ENCODE assay signal across 9 cellular contexts in genomic region chr3:171458857-171459129, GRCh38. TPM values are rescaled to one million over a fixed set of nuclear protein-coding genes. Genes with fewer than 3 reads are reported as not detected.
DNase-seq lines count a peak whose midpoint lies in the region; ATAC-seq, FAIRE-seq and TF ChIP-seq lines count a peak whose summit lies in the region.
"Had no signal": no experiment of that assay in that cellular context is flagged by ENCODE, and none has a peak within 500 bp of the region (broad histone marks: within the 10 kb centered on the region; RNA-seq: fewer than 3 reads in every experiment).

No MANE protein-coding gene starts in this region.

- H3K4me3 ChIP-seq in adipocyte (ENCODE audit: low read length) = peak overlapping the region; percentile 89
- H3K4me3 ChIP-seq in kidney (ENCODE audit: low read length in 2 of 2) = peak overlapping the region; percentile 78 to 90

- H3K4me1 ChIP-seq in adipocyte (ENCODE audit: control insufficient read depth, insufficient read depth, low read length) (peaks cover 11% of the 10 kb centered on the region), kidney (ENCODE audit: control insufficient read depth in 1 of 2, insufficient read depth in 1 of 2, low read depth in 1 of 2, low read length in 2 of 2) (peaks cover 14 to 20% of the 10 kb centered on the region in 2 donors)

- intact Hi-C loops in activated CD4-positive, alpha-beta T cell treated with anti-CD3 and anti-CD28 coated beads for 36 hours (cut with DNase I, micrococcal nuclease) = loop anchor here (1.0 to 5.0 kb wide), 5 partner anchors 34 to 296 kb away; no protein-coding TSS in a partner anchor
- intact Hi-C loops in kidney (cut with DNase I) = no loop called here

- no peaks in the 10 kb centered on the region for H3K27me3 Mint-ChIP-seq in activated CD4-positive, alpha-beta T cell treated with anti-CD3 and anti-CD28 coated beads for 36 hours

- H3K9me3 Mint-ChIP-seq in activated CD4-positive, alpha-beta T cell treated with anti-CD3 and anti-CD28 coated beads for 36 hours (ENCODE audit: low read depth) = no peaks in the 10 kb centered on the region

- H3K36me3 Mint-ChIP-seq in activated CD4-positive, alpha-beta T cell treated with anti-CD3 and anti-CD28 coated beads for 36 hours (ENCODE audit: low read depth) = peaks cover 3% of the 10 kb centered on the region

- H3K27ac Mint-ChIP-seq in activated CD4-positive, alpha-beta T cell treated with anti-CD3 and anti-CD28 coated beads for 36 hours = peak overlapping the region; percentile 93

- H3K4me1 Mint-ChIP-seq in activated CD4-positive, alpha-beta T cell treated with anti-CD3 and anti-CD28 coated beads for 36 hours = peaks cover 45% of the 10 kb centered on the region

- TF ChIP-seq CTCF in kidney (IDR thresholded peaks at IDR 0.05; ENCODE audit: borderline replicate concordance, extremely low read depth, insufficient read depth) = no peak

- ATAC-seq in activated CD4-positive, alpha-beta T cell treated with anti-CD3 and anti-CD28 coated beads for 36 hours = no peak
- ATAC-seq in HG02970 (IDR thresholded peaks at IDR 0.05; ENCODE audit: low FRiP score, unreplicated experiment) = no peak

- H3K27ac ChIP-seq in kidney (ENCODE audit: low read depth in 2 of 2, low read length in 2 of 2) (peak overlapping the region in 1 of 2 donors; percentile 6), substantia nigra (ENCODE audit: low read depth, low read length, poor library complexity, severe bottlenecking) (peak overlapping the region; percentile 76)
- H3K27ac ChIP-seq: epithelial cell of prostate had no signal

- DNase-seq in activated CD4-positive, alpha-beta T cell treated with anti-CD3 and anti-CD28 coated beads for 36 hours = no peak
- no peak for DNase-seq in activated CD4-positive, alpha-beta T cell treated with anti-CD3 and anti-CD28 coated beads, Interleukin-2, amount 50 U/mL, for 1 hour
- no peak for DNase-seq in adipocyte (ENCODE audit: low read depth)
- DNase-seq in kidney = no peak
- DNase-seq in substantia nigra (lab: John Stamatoyannopoulos, UW) = peak in 14 of 49 donors; percentile 3 to 55 (median 26)
- DNase-seq in A172 (ENCODE audit: low spot score) = no peak
- DNase-seq in NAMALWA (ENCODE audit: low spot score) = no peak

- peaks cover 8% of the 10 kb centered on the region for H3K27me3 ChIP-seq in adipocyte (replicated peaks; ENCODE audit: control insufficient read depth, insufficient read depth, low read length)

- CTCF ChIA-PET in activated CD4-positive, alpha-beta T cell treated with anti-CD3 and anti-CD28 coated beads for 36 hours (lab: Charles Lee) = no interaction called here

- H3K36me3 ChIP-seq in adipocyte (ENCODE audit: control insufficient read depth, insufficient read depth, low read length, severe bottlenecking) (no peaks in the 10 kb centered on the region), kidney (ENCODE audit: control insufficient read depth in 1 of 2, insufficient read depth in 2 of 2, low read length in 2 of 2) (no peaks in the 10 kb centered on the region)

- FAIRE-seq in kidney (lab: Jason Lieb, UNC) = no peak

- H3K9me3 ChIP-seq in adipocyte (ENCODE audit: control insufficient read depth, low read length) = no peaks in the 10 kb centered on the region
- H3K9me3 ChIP-seq in kidney (ENCODE audit: control insufficient read depth in 1 of 2, low read length in 2 of 2) = no peaks in the 10 kb centered on the region

- POLR2A ChIA-PET in activated CD4-positive, alpha-beta T cell treated with anti-CD3 and anti-CD28 coated beads for 36 hours (lab: Charles Lee) = no interaction called here

- no peak overlapping the region for H3K9ac ChIP-seq in adipocyte (ENCODE audit: low read length)
- peak overlapping the region in 1 of 2 donors; percentile 73 for H3K9ac ChIP-seq in kidney (ENCODE audit: low read length in 2 of 2)

- H3K4me3 Mint-ChIP-seq in activated CD4-positive, alpha-beta T cell treated with anti-CD3 and anti-CD28 coated beads for 36 hours = peak overlapping the region; percentile 94

RNA-seq across cellular contexts. Expression of gene TNIK, which starts 1.4 kb away (rescaled TPM):
- 10 to 100 TPM; 28.8 to 34.2 TPM for total RNA-seq in activated CD4-positive, alpha-beta T cell treated with anti-CD3 and anti-CD28 coated beads for 36 hours
- 48.9 TPM for total RNA-seq in kidney
- polyA plus RNA-seq in kidney (ENCODE audit: insufficient read depth, low read depth, low replicate concordance) = 3.6 TPM
- total RNA-seq in A172 (2014; rRNA removed; shearing (Covaris generic)) = 6.0 and 17.8 TPM in 2 replicates
